Comparison of ENCODE assay signal across 2 cellular contexts in genomic region chr9:90820406-90820805, GRCh38. TPM values are rescaled to one million over a fixed set of nuclear protein-coding genes. Genes with fewer than 3 reads are reported as not detected.
"Had no signal": no experiment of that assay in that cellular context is flagged by ENCODE, and none has a peak within 500 bp of the region (broad histone marks: within the 10 kb centered on the region; RNA-seq: fewer than 3 reads in every experiment).

No MANE protein-coding gene starts in this region.

RNA-seq across cellular contexts. Expression of gene SYK, which starts 18.8 kb away (rescaled TPM):
- total RNA-seq: HepG2, HFFc6 had no signal
- polyA plus RNA-seq: HepG2 had no signal
